20 cellular contexts compared by ENCODE assay signal in genomic region chr16:57993452-57993851, GRCh38. TPM values are rescaled to one million over a fixed set of nuclear protein-coding genes. Genes with fewer than 3 reads are reported as not detected.
DNase-seq lines count a peak whose midpoint lies in the region; ATAC-seq and TF ChIP-seq lines count a peak whose summit lies in the region.
"Had no signal": no experiment of that assay in that cellular context is flagged by ENCODE, and none has a peak within 500 bp of the region (broad histone marks: within the 10 kb centered on the region; RNA-seq: fewer than 3 reads in every experiment).

No MANE protein-coding gene starts in this region.

- peak overlapping the region; percentile 54 for H3K27ac Mint-ChIP-seq in activated naive CD8-positive, alpha-beta T cell
- H3K27ac Mint-ChIP-seq in activated naive CD8-positive, alpha-beta T cell treated with anti-CD3 and anti-CD28 coated beads, Interleukin-2, amount 50 U/mL, for 24 hours = no peak overlapping the region

- H3K36me3 ChIP-seq in SJSA1 (peaks cover 46% of the 10 kb centered on the region), hepatocyte (replicated peaks; ENCODE audit: insufficient read depth, low read depth) (no peaks in the 10 kb centered on the region), urinary bladder (ENCODE audit: insufficient read depth) (no peaks in the 10 kb centered on the region), esophagus muscularis mucosa (peaks cover 30 to 61% (median 52%) of the 10 kb centered on the region in 4 donors)

- H3K27me3 Mint-ChIP-seq in activated naive CD8-positive, alpha-beta T cell = no peaks in the 10 kb centered on the region
- no peaks in the 10 kb centered on the region for H3K27me3 Mint-ChIP-seq in activated naive CD8-positive, alpha-beta T cell treated with anti-CD3 and anti-CD28 coated beads, Interleukin-2, amount 50 U/mL, for 24 hours
- H3K27me3 Mint-ChIP-seq: CD4-positive, alpha-beta memory T cell had no signal

- no peaks in the 10 kb centered on the region for H3K27me3 ChIP-seq in SJSA1 (replicated peaks)
- no peaks in the 10 kb centered on the region for H3K27me3 ChIP-seq in hepatocyte
- no peaks in the 10 kb centered on the region for H3K27me3 ChIP-seq in esophagus muscularis mucosa

- DNase-seq in activated naive CD8-positive, alpha-beta T cell treated with anti-CD3 and anti-CD28 coated beads, Interleukin-2, amount 50 U/mL, for 24 hours = no peak
- DNase-seq in SJSA1 (ENCODE audit: low read depth in 1 of 2, low spot score in 2 of 2) = peak; percentile 73
- DNase-seq in hepatocyte (ENCODE audit: low spot score) = no peak
- no peak for DNase-seq in NCI-H2196 (lab: John Stamatoyannopoulos, UW; ENCODE audit: unreplicated experiment)
- no peak for DNase-seq in activated naive CD4-positive, alpha-beta T cell (lab: John Stamatoyannopoulos, UW)
- DNase-seq in esophagus muscularis mucosa (ENCODE audit: extremely low spot score) = no peak
- DNase-seq: CD4-positive, alpha-beta memory T cell; hypothalamus; mucosa of descending colon; NCI-H187; NCI-H774; RPMI8226 had no signal

- H4K20me1 ChIP-seq in hepatocyte (ENCODE audit: insufficient read depth, poor library complexity, severe bottlenecking) = peaks cover 3% of the 10 kb centered on the region

- no peak for TF ChIP-seq POLR2A in esophagus muscularis mucosa (IDR thresholded peaks at IDR 0.05; ENCODE audit: low read depth)

- no peaks in the 10 kb centered on the region for H3K36me3 Mint-ChIP-seq in activated naive CD8-positive, alpha-beta T cell
- peaks cover 7% of the 10 kb centered on the region for H3K36me3 Mint-ChIP-seq in activated naive CD8-positive, alpha-beta T cell treated with anti-CD3 and anti-CD28 coated beads, Interleukin-2, amount 50 U/mL, for 24 hours (ENCODE audit: low read depth)

- H3K9me3 ChIP-seq in SJSA1 (replicated peaks) = no peaks in the 10 kb centered on the region
- H3K9me3 ChIP-seq in hepatocyte (ENCODE audit: low read depth) = no peaks in the 10 kb centered on the region
- H3K9me3 ChIP-seq in esophagus muscularis mucosa = no peaks in the 10 kb centered on the region
- H3K9me3 ChIP-seq: mucosa of descending colon had no signal

- H3K4me1 ChIP-seq in SJSA1 (replicated peaks) = peaks cover 28% of the 10 kb centered on the region
- peaks cover 3% of the 10 kb centered on the region for H3K4me1 ChIP-seq in hepatocyte (ENCODE audit: insufficient read depth)
- H3K4me1 ChIP-seq in urinary bladder (ENCODE audit: insufficient read depth) = no peaks in the 10 kb centered on the region
- H3K4me1 ChIP-seq in esophagus muscularis mucosa = peaks cover 12 to 25% (median 14%) of the 10 kb centered on the region in 4 donors

- 84% methylated on average over 9 of the region's 9 CpGs for WGBS in hepatocyte (ENCODE audit: low lambda C conversion rate, missing lambda C conversion rate)
- 80% methylated on average over 9 of the region's 9 CpGs for WGBS in urinary bladder
- 84% methylated on average over 9 of the region's 9 CpGs for whole genome bisulfite sequencing in esophagus muscularis mucosa

- H3K4me2 ChIP-seq in hepatocyte = no peak overlapping the region
- H3K4me2 ChIP-seq: KMS-11 had no signal

- no peak overlapping the region for H3K27ac ChIP-seq in SJSA1
- peak overlapping the region; percentile 58 for H3K27ac ChIP-seq in hepatocyte
- H3K27ac ChIP-seq in urinary bladder (ENCODE audit: low read depth) = peak overlapping the region; percentile 78
- no peak overlapping the region for H3K27ac ChIP-seq in esophagus muscularis mucosa (replicated peaks in 1 of 4)
- H3K27ac ChIP-seq: HL-60, KMS-11 had no signal

- H3K9me2 ChIP-seq in hepatocyte (replicated peaks; ENCODE audit: insufficient read depth) = no peaks in the 10 kb centered on the region

- intact Hi-C loops in esophagus muscularis mucosa (cut with DNase I) = no loop called here

- no peaks in the 10 kb centered on the region for H3K9me3 Mint-ChIP-seq in activated naive CD8-positive, alpha-beta T cell (ENCODE audit: low read depth)
- H3K9me3 Mint-ChIP-seq in activated naive CD8-positive, alpha-beta T cell treated with anti-CD3 and anti-CD28 coated beads, Interleukin-2, amount 50 U/mL, for 24 hours = no peaks in the 10 kb centered on the region
- H3K9me3 Mint-ChIP-seq: CD4-positive, alpha-beta memory T cell; WTC11 had no signal

- no peak overlapping the region for H3K4me3 Mint-ChIP-seq in activated naive CD8-positive, alpha-beta T cell
- no peak overlapping the region for H3K4me3 Mint-ChIP-seq in activated naive CD8-positive, alpha-beta T cell treated with anti-CD3 and anti-CD28 coated beads, Interleukin-2, amount 50 U/mL, for 24 hours
- H3K4me3 Mint-ChIP-seq: WTC11 had no signal

- H2AFZ ChIP-seq in hepatocyte = no peak overlapping the region

- TF ChIP-seq EP300 in esophagus muscularis mucosa (IDR thresholded peaks at IDR 0.05) = no peak

- peaks cover 6% of the 10 kb centered on the region for H3K79me2 ChIP-seq in hepatocyte

- peaks cover 31% of the 10 kb centered on the region for H3K4me1 Mint-ChIP-seq in activated naive CD8-positive, alpha-beta T cell (ENCODE audit: low read depth)
- peaks cover 29% of the 10 kb centered on the region for H3K4me1 Mint-ChIP-seq in activated naive CD8-positive, alpha-beta T cell treated with anti-CD3 and anti-CD28 coated beads, Interleukin-2, amount 50 U/mL, for 24 hours

- H3K4me3 ChIP-seq in SJSA1 (no peak overlapping the region), hepatocyte (no peak overlapping the region), urinary bladder (ENCODE audit: low read depth, low read length) (no peak overlapping the region), esophagus muscularis mucosa (no peak overlapping the region)
- H3K4me3 ChIP-seq: mucosa of descending colon had no signal

- ATAC-seq in activated naive CD8-positive, alpha-beta T cell treated with anti-CD3 and anti-CD28 coated beads, Interleukin-2, amount 50 U/mL, for 24 hours = no peak
- ATAC-seq: mucosa of descending colon had no signal

- no peak for TF ChIP-seq CTCF in hepatocyte (IDR thresholded peaks at IDR 0.05; ENCODE audit: poor library complexity)
- no peak for TF ChIP-seq CTCF in esophagus muscularis mucosa (IDR thresholded peaks at IDR 0.05)

RNA-seq across cellular contexts. Expression of gene ZNF319, which starts 7.0 kb away (rescaled TPM):
- 1.5 and 4.3 TPM in 2 replicates for total RNA-seq in SJSA1 (2014; rRNA removed; shearing (Covaris generic))
- total RNA-seq in hepatocyte (4.0 and 5.3 TPM in 2 replicates), urinary bladder (3.8 TPM), esophagus muscularis mucosa (10 to 100 TPM in 2 of 4 donors, 1 to 10 TPM in 2; 7.1 to 20.9 (median 12.8) TPM)
- polyA plus RNA-seq in hepatocyte (5.2 and 8.3 TPM in 2 replicates), urinary bladder (11.4 TPM)

RNA-seq across cellular contexts. Expression of gene USB1, which starts 7.8 kb away (rescaled TPM):
- 52.9 and 68.5 TPM in 2 replicates for total RNA-seq in SJSA1 (2014; rRNA removed; shearing (Covaris generic))
- total RNA-seq in hepatocyte (17.6 and 18.2 TPM in 2 replicates), urinary bladder (7.6 TPM), esophagus muscularis mucosa (10 to 100 TPM; 31.5 to 51.1 (median 33.3) TPM)
- polyA plus RNA-seq in hepatocyte (45.3 and 47.7 TPM in 2 replicates), urinary bladder (55.3 TPM)

RNA-seq across cellular contexts. Expression of gene CNGB1, which starts 22.5 kb away (rescaled TPM):
- total RNA-seq in SJSA1 (2014; rRNA removed; shearing (Covaris generic)) = 0.13 TPM in 1 of 2 replicates, not detected in the other
- not detected in 2 replicates for total RNA-seq in hepatocyte
- not detected in 2 replicates for polyA plus RNA-seq in hepatocyte
- 0.16 TPM for total RNA-seq in urinary bladder
- not detected for polyA plus RNA-seq in urinary bladder
- total RNA-seq in esophagus muscularis mucosa = under 1 TPM; under 0.01 to 0.97 (median 0.31) TPM
- total RNA-seq: activated CD8-positive, alpha-beta memory T cell treated with anti-CD3 and anti-CD28 coated beads for 36 hours; CD4-positive, alpha-beta memory T cell; osteocyte; skeletal muscle tissue; WTC11 had no signal
- polyA plus RNA-seq: CD4-positive, alpha-beta memory T cell had no signal

RNA-seq across cellular contexts. Expression of gene MMP15, which starts 32.1 kb away (rescaled TPM):
- total RNA-seq in SJSA1 (2014; rRNA removed; shearing (Covaris generic)) = 1.2 and 1.9 TPM in 2 replicates
- total RNA-seq in hepatocyte (34.2 and 39.0 TPM in 2 replicates), urinary bladder (10.6 TPM), esophagus muscularis mucosa (10 to 100 TPM in 2 of 4 donors, 1 to 10 TPM in 2; 3.8 to 16.3 (median 8.7) TPM)
- polyA plus RNA-seq in hepatocyte (56.1 and 63.4 TPM in 2 replicates), urinary bladder (11.1 TPM)

Comparison
In these comparisons a context has a peak if more than half of its experiments do, and no peak if none do; other contexts are left out.
1. DNase-seq: peak in SJSA1 (2 of 2); none in activated naive CD8-positive, alpha-beta T cell treated with anti-CD3 and anti-CD28 coated beads, Interleukin-2, amount 50 U/mL, for 24 hours (single experiment), hepatocyte (single experiment), NCI-H2196 (single experiment), activated naive CD4-positive, alpha-beta T cell (0 of 4) and esophagus muscularis mucosa (single experiment).
2. H3K27ac ChIP-seq: peak in hepatocyte (single experiment) and urinary bladder (single experiment); none in SJSA1 (single experiment) and esophagus muscularis mucosa (0 of 4).